ENCODE assay signal across 22 cellular contexts in the genomic region with DNA sequence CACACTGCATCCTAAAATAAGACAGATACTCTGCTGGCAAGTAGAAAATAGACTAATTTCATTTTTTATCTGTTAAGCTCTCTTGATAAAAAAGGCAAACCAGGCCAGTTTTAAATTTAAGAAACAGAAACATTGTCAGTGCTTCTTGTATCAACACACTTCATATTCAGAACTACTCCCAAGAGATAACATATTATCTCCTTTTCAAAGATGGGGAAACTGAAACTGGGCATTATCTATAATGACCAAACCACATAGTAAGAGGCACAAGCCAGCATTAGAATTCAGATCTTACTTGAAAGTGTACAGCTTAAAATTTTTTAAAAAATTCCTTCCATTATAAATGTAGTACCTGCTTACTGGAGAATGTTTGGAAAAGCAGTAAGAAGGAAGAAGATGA.
"Had no signal": no experiment of that assay in that cellular context is flagged by ENCODE, and none has a peak within 500 bp of the region (broad histone marks: within the 10 kb centered on the region; RNA-seq: fewer than 3 reads in every experiment).

No MANE protein-coding gene starts in this region.

- H3K9me3 ChIP-seq: Peyer's patch, SJCRH30 had no signal

- H3K4me1 Mint-ChIP-seq: IgD-negative memory B cell had no signal

- H3K27ac Mint-ChIP-seq: activated naive CD8-positive, alpha-beta T cell treated with anti-CD3 and anti-CD28 coated beads, Interleukin-2, amount 50 U/mL, for 24 hours; IgD-negative memory B cell; T-helper 1 cell treated with Interleukin-12 subunit alpha and Interleukin-12 subunit beta and Interleukin-4 antibody, amounts not matched to agents 30 μg/mL and 1 μg/mL, for 36 hours had no signal

- H3K4me3 ChIP-seq: Peyer's patch, SJCRH30 had no signal

- ATAC-seq: activated naive CD4-positive, alpha-beta T cell treated with anti-CD3 and anti-CD28 coated beads, Interleukin-2, amount 50 U/mL, for 72 hours; activated naive CD8-positive, alpha-beta T cell treated with anti-CD3 and anti-CD28 coated beads, Interleukin-2, amount 50 U/mL, for 24 hours had no signal

- H3K27ac ChIP-seq: Peyer's patch, RWPE1, SJCRH30, VCaP had no signal

- H3K27me3 Mint-ChIP-seq: activated naive CD8-positive, alpha-beta T cell treated with anti-CD3 and anti-CD28 coated beads, Interleukin-2, amount 50 U/mL, for 24 hours; brain; central memory CD8-positive, alpha-beta T cell; IgD-negative memory B cell had no signal

- H3K4me3 Mint-ChIP-seq: activated naive CD8-positive, alpha-beta T cell treated with anti-CD3 and anti-CD28 coated beads, Interleukin-2, amount 50 U/mL, for 24 hours; brain; central memory CD8-positive, alpha-beta T cell; IgD-negative memory B cell; T-helper 1 cell treated with Interleukin-12 subunit alpha and Interleukin-12 subunit beta and Interleukin-4 antibody, amounts not matched to agents 30 μg/mL and 1 μg/mL, for 36 hours had no signal

- H3K27me3 ChIP-seq: Peyer's patch, SJCRH30 had no signal

- H3K9me3 Mint-ChIP-seq: activated naive CD4-positive, alpha-beta T cell treated with anti-CD3 and anti-CD28 coated beads, Interleukin-2, amount 50 U/mL, for 72 hours; activated naive CD8-positive, alpha-beta T cell treated with anti-CD3 and anti-CD28 coated beads, Interleukin-2, amount 50 U/mL, for 24 hours; brain; central memory CD8-positive, alpha-beta T cell; IgD-negative memory B cell; T-helper 1 cell treated with Interleukin-12 subunit alpha and Interleukin-12 subunit beta and Interleukin-4 antibody, amounts not matched to agents 30 μg/mL and 1 μg/mL, for 36 hours had no signal

- H3K4me1 ChIP-seq: SJCRH30 had no signal

- DNase-seq: activated CD4-positive, CD25-positive, alpha-beta regulatory T cell; activated naive CD8-positive, alpha-beta T cell treated with anti-CD3 and anti-CD28 coated beads, Interleukin-2, amount 50 U/mL, for 24 hours; amniotic stem cell; MM.1S; NCI-H1105; NCI-H1436; NCI-H1694 treated with DMSO at 0.1 percent for 48 hours; NCI-H2029 treated with DMSO at 0.1 percent for 48 hours; NCI-H345; NCI-H510A; NCI-H82; NK-92 treated with Interleukin-12 subunit alpha and Interleukin-12 subunit beta, amount 100 ng/mL, for 24 hours; Peyer's patch; Right ventricle myocardium superior; SJCRH30 had no signal
